ENCODE assay signal across 27 cellular contexts in the genomic region with DNA sequence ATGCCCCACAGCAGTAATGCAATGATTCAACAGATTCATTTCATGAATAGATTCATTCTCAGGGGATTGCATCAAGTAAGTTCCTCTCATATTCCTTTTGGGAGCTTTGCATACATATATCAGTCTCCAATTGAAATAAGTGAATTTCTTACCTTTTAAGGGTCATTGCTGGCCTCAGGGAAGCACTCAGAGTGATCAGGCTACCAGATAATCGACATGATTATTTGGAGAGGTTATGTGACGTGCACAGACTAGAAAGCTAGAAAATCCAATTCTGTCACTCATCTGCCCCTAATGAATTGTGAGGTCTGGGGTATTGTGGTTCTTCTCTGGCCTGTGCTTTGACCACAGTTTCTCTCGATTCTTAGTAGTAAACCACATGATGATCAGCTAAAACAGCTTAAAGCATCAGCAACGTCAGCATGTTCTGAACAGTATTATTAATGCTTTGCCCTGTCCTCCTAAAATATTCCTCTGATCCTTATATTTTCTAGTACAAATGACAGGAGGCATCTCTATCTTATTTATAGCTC.
DNase-seq lines count a peak whose midpoint lies in the region; ATAC-seq and TF ChIP-seq lines count a peak whose summit lies in the region.
"Had no signal": no experiment of that assay in that cellular context is flagged by ENCODE, and none has a peak within 500 bp of the region (broad histone marks: within the 10 kb centered on the region; RNA-seq: fewer than 3 reads in every experiment).

No MANE protein-coding gene starts in this region.

- intact Hi-C loops in activated CD8-positive, alpha-beta T cell treated with anti-CD3 and anti-CD28 coated beads for 36 hours (cut with micrococcal nuclease), result no loop called here

- H3K4me3 ChIP-seq in SK-N-SH (ENCODE audit: low read depth in 2 of 2, low read length in 1 of 2) (no peak overlapping the region), GM23338 (no peak overlapping the region)
- H3K4me3 ChIP-seq: GM23248, MG63, SJSA1 had no signal

- H3K9me3 ChIP-seq in SK-N-SH, result no peaks in the 10 kb centered on the region
- H3K9me3 ChIP-seq: MG63, SJSA1 had no signal

- TF ChIP-seq RAD21 in SK-N-SH (IDR thresholded peaks at IDR 0.05; ENCODE audit: low read length), result no peak

- peaks cover 4% of the 10 kb centered on the region for H3K27me3 Mint-ChIP-seq in GM23338 (ENCODE audit: insufficient read depth, low read depth, poor library complexity)
- H3K27me3 Mint-ChIP-seq in activated CD8-positive, alpha-beta T cell treated with anti-CD3 and anti-CD28 coated beads for 36 hours, result no peaks in the 10 kb centered on the region
- H3K27me3 Mint-ChIP-seq: B cell had no signal

- no peak for TF ChIP-seq CTCF in SK-N-SH (IDR thresholded peaks at IDR 0.05)
- TF ChIP-seq CTCF in GM23338 (conservative IDR thresholded peaks at IDR 0.05; ENCODE audit: low read depth in 2 of 2), result no peak
- TF ChIP-seq CTCF in activated CD8-positive, alpha-beta T cell treated with anti-CD3 and anti-CD28 coated beads for 36 hours (IDR thresholded peaks at IDR 0.05), result no peak

- H3K9me3 Mint-ChIP-seq in GM23338, result peaks cover 18% of the 10 kb centered on the region
- no peaks in the 10 kb centered on the region for H3K9me3 Mint-ChIP-seq in activated CD8-positive, alpha-beta T cell treated with anti-CD3 and anti-CD28 coated beads for 36 hours
- H3K9me3 Mint-ChIP-seq: CD8-positive, alpha-beta T cell had no signal

- H3K4me1 ChIP-seq in SK-N-SH (ENCODE audit: control insufficient read depth in 1 of 2, insufficient read depth in 2 of 2, low read depth in 1 of 2, low read length in 1 of 2) (no peaks in the 10 kb centered on the region), GM23338 (ENCODE audit: insufficient read depth) (no peaks in the 10 kb centered on the region)
- H3K4me1 ChIP-seq: Caco-2, SJSA1 had no signal

- H3K27ac ChIP-seq in SK-N-SH (ENCODE audit: low read depth in 2 of 2, low read length in 1 of 2) (no peak overlapping the region), GM23338 (ENCODE audit: low read depth) (no peak overlapping the region)
- H3K27ac ChIP-seq: 22Rv1, C4-2B, GM23248, SJSA1 had no signal

- no peaks in the 10 kb centered on the region for H3F3A ChIP-seq in SK-N-SH (replicated peaks; ENCODE audit: insufficient read depth)
- H3F3A ChIP-seq in GM23338 (replicated peaks; ENCODE audit: low read depth), result no peaks in the 10 kb centered on the region

- no peak overlapping the region for H3K27ac Mint-ChIP-seq in GM23338
- no peak overlapping the region for H3K27ac Mint-ChIP-seq in activated CD8-positive, alpha-beta T cell treated with anti-CD3 and anti-CD28 coated beads for 36 hours
- H3K27ac Mint-ChIP-seq: B cell; CD8-positive, alpha-beta T cell had no signal

- H3K4me1 Mint-ChIP-seq in GM23338, result peaks cover 5% of the 10 kb centered on the region; the same call in 2 of the 3 replicates
- no peaks in the 10 kb centered on the region for H3K4me1 Mint-ChIP-seq in activated CD8-positive, alpha-beta T cell treated with anti-CD3 and anti-CD28 coated beads for 36 hours (ENCODE audit: low read depth)
- H3K4me1 Mint-ChIP-seq: B cell had no signal

- no peak overlapping the region for H3K9ac ChIP-seq in SK-N-SH
- H3K9ac ChIP-seq: GM23248 had no signal

- DNase-seq in SK-N-SH, result peak; percentile 29
- DNase-seq in GM23338 (ENCODE audit: low spot score), result no peak
- peak; percentile 69 for DNase-seq in SK-MEL-5 (ENCODE audit: low read depth, low spot score)
- no peak for DNase-seq in activated CD8-positive, alpha-beta T cell treated with anti-CD3 and anti-CD28 coated beads for 36 hours
- DNase-seq in foreskin melanocyte, result no peak
- no peak for DNase-seq in SW 1271 (lab: John Stamatoyannopoulos, UW)
- no peak for DNase-seq in activated T-cell treated with anti-CD3 and anti-CD28 coated beads for 4 hours
- DNase-seq: Caco-2; CD8-positive, alpha-beta T cell; DMS 273 treated with DMSO at 0.1 percent for 48 hours; DMS79; EL; GM23248; H9; KBM-7; MG63; NCI-H2029; NCI-H446; NCI-H526; NCI-H82; Right ventricle myocardium superior; RPMI8226 had no signal

- WGBS in SK-N-SH (ENCODE audit: low lambda C conversion rate), result 16% methylated on average over 4 of the region's 4 CpGs

- CTCF ChIA-PET in SK-N-SH (lab: Yijun Ruan, JAX), result interaction anchor here (1.0 kb wide), 1 partner anchor 18 kb away, joined by 3 read pairs; no protein-coding TSS in a partner anchor
- CTCF ChIA-PET in activated CD8-positive, alpha-beta T cell treated with anti-CD3 and anti-CD28 coated beads for 36 hours (lab: Charles Lee), result no interaction called here

- H3K27me3 ChIP-seq in SK-N-SH (ENCODE audit: insufficient read depth) (no peaks in the 10 kb centered on the region), GM23338 (ENCODE audit: insufficient read depth) (no peaks in the 10 kb centered on the region)
- H3K27me3 ChIP-seq: MG63, SJSA1 had no signal

- no peak for TF ChIP-seq EP300 in SK-N-SH (IDR thresholded peaks at IDR 0.05; ENCODE audit: borderline replicate concordance in 1 of 2, low read depth in 1 of 2, low read length in 1 of 2)

- H4K20me1 ChIP-seq in SK-N-SH (ENCODE audit: insufficient read depth) (no peaks in the 10 kb centered on the region), GM23338 (replicated peaks; ENCODE audit: insufficient read depth) (no peaks in the 10 kb centered on the region)

- H3K9me2 ChIP-seq in SK-N-SH (no peaks in the 10 kb centered on the region), GM23338 (ENCODE audit: insufficient read depth) (peaks cover 11% of the 10 kb centered on the region; the same call in 1 of the 2 replicates)

- in situ Hi-C loops in SK-MEL-5 (cut with HindIII; ENCODE audit: low pct_unique_long_range_greater_than_20kb, low sequenced_read_pairs), result no loop called here

- no peak overlapping the region for H3K4me2 ChIP-seq in SK-N-SH
- H3K4me2 ChIP-seq in GM23338, result no peak overlapping the region

- H3K36me3 Mint-ChIP-seq in GM23338 (ENCODE audit: low read depth), result peaks cover 17% of the 10 kb centered on the region; the same call in 2 of the 3 replicates
- no peaks in the 10 kb centered on the region for H3K36me3 Mint-ChIP-seq in activated CD8-positive, alpha-beta T cell treated with anti-CD3 and anti-CD28 coated beads for 36 hours (ENCODE audit: low read depth)
- H3K36me3 Mint-ChIP-seq: CD8-positive, alpha-beta T cell had no signal

- H2AFZ ChIP-seq in SK-N-SH (ENCODE audit: low read depth) (no peak overlapping the region), GM23338 (0 out of 2 replicates have a peak overlapping the region, but pooled peaks have one; percentile 47)
- H2AFZ ChIP-seq: GM23248 had no signal

- no peak overlapping the region for H3K4me3 Mint-ChIP-seq in GM23338
- H3K4me3 Mint-ChIP-seq in activated CD8-positive, alpha-beta T cell treated with anti-CD3 and anti-CD28 coated beads for 36 hours, result no peak overlapping the region
- H3K4me3 Mint-ChIP-seq: B cell; CD8-positive, alpha-beta T cell; H9 had no signal

- no peaks in the 10 kb centered on the region for H3K79me2 ChIP-seq in SK-N-SH (ENCODE audit: insufficient read depth)
- no peaks in the 10 kb centered on the region for H3K79me2 ChIP-seq in GM23338 (replicated peaks; ENCODE audit: insufficient read depth)

- H3K36me3 ChIP-seq in SK-N-SH (replicated peaks in 1 of 2; ENCODE audit: control insufficient read depth in 1 of 2, insufficient read depth in 2 of 2, low read length in 1 of 2), result no peaks in the 10 kb centered on the region
- H3K36me3 ChIP-seq in GM23338 (ENCODE audit: insufficient read depth), result 0 out of 2 replicates have a peak, but pooled peaks cover 3% of the 10 kb centered on the region
- H3K36me3 ChIP-seq: MG63, SJSA1 had no signal

- ATAC-seq in SK-N-SH treated with all-trans-retinoic acid at 6 μM for 48 hours, result no peak
- no peak for ATAC-seq in GM23338
- no peak for ATAC-seq in activated CD8-positive, alpha-beta T cell treated with anti-CD3 and anti-CD28 coated beads for 36 hours
- ATAC-seq: CD8-positive, alpha-beta T cell had no signal

- POLR2A ChIA-PET in SK-N-SH (lab: Yijun Ruan, JAX), result no interaction called here
- POLR2A ChIA-PET in activated CD8-positive, alpha-beta T cell treated with anti-CD3 and anti-CD28 coated beads for 36 hours (lab: Charles Lee), result interaction anchor here (0.5 kb wide), 1 partner anchor 113 kb away, joined by 3 read pairs; no protein-coding TSS in a partner anchor

TF ChIP-seq in SK-N-SH, 30 proteins besides CTCF, POLR2A, EP300 and RAD21 (continues in another document):
- TF ChIP-seq SIN3A (IDR thresholded peaks at IDR 0.05; ENCODE audit: borderline replicate concordance, low read depth, low read length) (no peak), TEAD4 (IDR thresholded peaks at IDR 0.05; ENCODE audit: borderline replicate concordance, insufficient read depth) (no peak)
- TF ChIP-seq, protein P1, sequence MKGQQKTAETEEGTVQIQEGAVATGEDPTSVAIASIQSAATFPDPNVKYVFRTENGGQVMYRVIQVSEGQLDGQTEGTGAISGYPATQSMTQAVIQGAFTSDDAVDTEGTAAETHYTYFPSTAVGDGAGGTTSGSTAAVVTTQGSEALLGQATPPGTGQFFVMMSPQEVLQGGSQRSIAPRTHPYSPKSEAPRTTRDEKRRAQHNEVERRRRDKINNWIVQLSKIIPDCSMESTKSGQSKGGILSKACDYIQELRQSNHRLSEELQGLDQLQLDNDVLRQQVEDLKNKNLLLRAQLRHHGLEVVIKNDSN (IDR thresholded peaks at IDR 0.05; ENCODE audit: borderline replicate concordance, low read depth), result no peak

TF ChIP-seq in SK-N-SH treated with all-trans-retinoic acid at 6 μM for 48 hours, 23 proteins besides CTCF, POLR2A, EP300 and RAD21:
- TF ChIP-seq ZNF8 (CRISPR knock-in tag; IDR thresholded peaks at IDR 0.05), result no peak
- no peak for TF ChIP-seq CSDC2 (CRISPR knock-in tag; IDR thresholded peaks at IDR 0.05)
- TF ChIP-seq ESRRG (CRISPR knock-in tag; IDR thresholded peaks at IDR 0.05), result no peak

TF ChIP-seq in GM23338, 12 proteins besides CTCF, POLR2A, EP300 and RAD21 (continues in another document):
- TF ChIP-seq STAT1 (IDR thresholded peaks at IDR 0.05; ENCODE audit: unreplicated experiment) (no peak), ZNF331 (CRISPR knock-in tag; IDR thresholded peaks at IDR 0.05; ENCODE audit: low read depth) (no peak), JUNB (IDR thresholded peaks at IDR 0.05; ENCODE audit: unreplicated experiment) (no peak), EZH2 (IDR thresholded peaks at IDR 0.05; ENCODE audit: low read depth, unreplicated experiment) (no peak), ZNF114 (CRISPR knock-in tag; IDR thresholded peaks at IDR 0.05) (no peak), EZH2phosphoT487 (IDR thresholded peaks at IDR 0.05; ENCODE audit: unreplicated experiment) (no peak)

Comparison
In these comparisons a context has a peak if more than half of its experiments do, and no peak if none do; other contexts are left out.
1. DNase-seq: peak in SK-N-SH (single experiment) and SK-MEL-5 (single experiment); none in GM23338 (single experiment), activated CD8-positive, alpha-beta T cell treated with anti-CD3 and anti-CD28 coated beads for 36 hours (single experiment), foreskin melanocyte (single experiment), SW 1271 (0 of 2) and activated T-cell treated with anti-CD3 and anti-CD28 coated beads for 4 hours (single experiment).